In genomic region chr20:33649201-33649631, GRCh38 we compare ENCODE assay signal across 13 cellular contexts. TPM values are rescaled to one million over a fixed set of nuclear protein-coding genes. Genes with fewer than 3 reads are reported as not detected.
DNase-seq lines count a peak whose midpoint lies in the region; TF ChIP-seq lines count a peak whose summit lies in the region.
"Had no signal": no experiment of that assay in that cellular context is flagged by ENCODE, and none has a peak within 500 bp of the region (broad histone marks: within the 10 kb centered on the region; RNA-seq: fewer than 3 reads in every experiment).

No MANE protein-coding gene starts in this region.

- H3K27ac ChIP-seq in VCaP, result peak overlapping the region; percentile 99
- peak overlapping the region; percentile 35 for H3K27ac ChIP-seq in substantia nigra (ENCODE audit: low read depth, low read length, poor library complexity, severe bottlenecking)
- H3K27ac ChIP-seq in ascending aorta, result no peak overlapping the region
- H3K27ac ChIP-seq: A549 had no signal

- H3K27me3 ChIP-seq in ascending aorta, result no peaks in the 10 kb centered on the region

- intact Hi-C loops in ascending aorta (cut with DNase I), result loop anchor here (5.0 kb wide), 1 partner anchor 157 kb away; the partner anchor contains the start of gene CBFA2T2

- H3K9me3 ChIP-seq in ascending aorta, result no peaks in the 10 kb centered on the region
- H3K9me3 ChIP-seq: A549 had no signal

- H3K4me1 ChIP-seq in ascending aorta, result peaks cover 8 to 17% of the 10 kb centered on the region in 2 donors

- peak; percentile 61 for DNase-seq in NCI-H345 (lab: John Stamatoyannopoulos, UW)
- no peak for DNase-seq in NCI-H345 treated with DMSO at 0.1 percent for 48 hours (lab: John Stamatoyannopoulos, UW; ENCODE audit: unreplicated experiment)
- peak; percentile 12 to 30 for DNase-seq in hippocampal formation (lab: John Stamatoyannopoulos, UW)
- peak in 37 of 49 donors; percentile 11 to 71 (median 40) for DNase-seq in substantia nigra (lab: John Stamatoyannopoulos, UW)
- DNase-seq in NCI-H2196 treated with DMSO at 0.1 percent for 48 hours (lab: John Stamatoyannopoulos, UW; ENCODE audit: unreplicated experiment), result no peak
- DNase-seq in ascending aorta (ENCODE audit: low spot score in 2 of 2), result no peak
- DNase-seq in DMS153 (lab: John Stamatoyannopoulos, UW), result no peak
- DNase-seq: activated CD4-positive, alpha-beta T cell treated with anti-CD3 and anti-CD28 coated beads, Interleukin-2, amount 50 U/mL, for 1 hour; activated naive CD8-positive, alpha-beta T cell treated with anti-CD3 and anti-CD28 coated beads, Interleukin-2, amount 50 U/mL, for 24 hours; NCI-H2107 had no signal

- no peak overlapping the region for H3K4me3 ChIP-seq in ascending aorta
- H3K4me3 ChIP-seq: A549 had no signal

- peaks cover 9 to 11% of the 10 kb centered on the region in 2 donors for H3K36me3 ChIP-seq in ascending aorta

- TF ChIP-seq CTCF in VCaP (conservative IDR thresholded peaks at IDR 0.05) (no peak), ascending aorta (IDR thresholded peaks at IDR 0.05) (no peak)

RNA-seq across cellular contexts. Expression of gene C20orf144, which starts 12.9 kb away (rescaled TPM):
- total RNA-seq in ascending aorta, result not detected
- total RNA-seq: renal cortical epithelial cell had no signal

RNA-seq across cellular contexts. Expression of gene ACTL10, which starts 17.5 kb away (rescaled TPM):
- total RNA-seq in ascending aorta, result 26.3 TPM

RNA-seq across cellular contexts. Expression of gene NECAB3, which starts 25.0 kb away (rescaled TPM):
- total RNA-seq in ascending aorta, result 21.3 TPM

RNA-seq across cellular contexts. Expression of gene E2F1, which starts 37.0 kb away (rescaled TPM):
- total RNA-seq in ascending aorta, result 0.53 TPM

Comparison
In these comparisons a context has a peak if more than half of its experiments do, and no peak if none do; other contexts are left out.
1. DNase-seq: peak in NCI-H345 (single experiment), hippocampal formation (2 of 2) and substantia nigra (37 of 49); none in NCI-H345 treated with DMSO at 0.1 percent for 48 hours (single experiment), NCI-H2196 treated with DMSO at 0.1 percent for 48 hours (single experiment), ascending aorta (0 of 2) and DMS153 (single experiment).
2. H3K27ac ChIP-seq: peak in VCaP (single experiment) and substantia nigra (single experiment); none in ascending aorta (0 of 2).